ENCODE assay signal across 1 cellular context in genomic region chr3:44338010-44338827, GRCh38.
TF ChIP-seq lines count a peak whose summit lies in the region.

A gene with protein sequence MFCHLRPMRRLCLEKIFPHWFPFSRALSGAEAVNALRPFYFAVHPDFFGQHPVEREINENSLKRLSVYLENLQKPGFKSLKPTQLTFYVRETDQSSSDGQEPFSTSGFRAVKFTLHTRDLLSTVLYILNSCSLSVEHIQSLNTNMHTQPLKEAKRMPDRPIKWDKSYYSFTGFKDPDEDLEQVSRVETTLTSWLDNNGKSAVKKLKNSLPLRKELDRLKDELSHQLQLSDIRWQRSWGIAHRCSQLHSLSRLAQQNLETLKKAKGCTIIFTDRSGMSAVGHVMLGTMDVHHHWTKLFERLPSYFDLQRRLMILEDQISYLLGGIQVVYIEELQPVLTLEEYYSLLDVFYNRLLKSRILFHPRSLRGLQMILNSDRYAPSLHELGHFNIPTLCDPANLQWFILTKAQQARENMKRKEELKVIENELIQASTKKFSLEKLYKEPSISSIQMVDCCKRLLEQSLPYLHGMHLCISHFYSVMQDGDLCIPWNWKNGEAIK (plus strand): TSS chr3:44338766. CDS start chr3:44354783, 16,017 bp downstream.

TF ChIP-seq in HepG2, 621 proteins besides CTCF, POLR2A, EP300 and RAD21 (continued from another document and continues in another):
- TF ChIP-seq ZBTB4 (CRISPR knock-in tag; IDR thresholded peaks at IDR 0.05; ENCODE audit: borderline replicate concordance), result peak; percentile 90; the same call in 1 of the 2 replicates
- no peak for TF ChIP-seq ZNF296 (CRISPR knock-in tag; conservative IDR thresholded peaks at IDR 0.05)
- TF ChIP-seq MXI1 (IDR thresholded peaks at IDR 0.05; ENCODE audit: borderline replicate concordance, low read depth, low read length), result peak; percentile 66; the same call in 1 of the 3 replicates
- TF ChIP-seq, protein P1, sequence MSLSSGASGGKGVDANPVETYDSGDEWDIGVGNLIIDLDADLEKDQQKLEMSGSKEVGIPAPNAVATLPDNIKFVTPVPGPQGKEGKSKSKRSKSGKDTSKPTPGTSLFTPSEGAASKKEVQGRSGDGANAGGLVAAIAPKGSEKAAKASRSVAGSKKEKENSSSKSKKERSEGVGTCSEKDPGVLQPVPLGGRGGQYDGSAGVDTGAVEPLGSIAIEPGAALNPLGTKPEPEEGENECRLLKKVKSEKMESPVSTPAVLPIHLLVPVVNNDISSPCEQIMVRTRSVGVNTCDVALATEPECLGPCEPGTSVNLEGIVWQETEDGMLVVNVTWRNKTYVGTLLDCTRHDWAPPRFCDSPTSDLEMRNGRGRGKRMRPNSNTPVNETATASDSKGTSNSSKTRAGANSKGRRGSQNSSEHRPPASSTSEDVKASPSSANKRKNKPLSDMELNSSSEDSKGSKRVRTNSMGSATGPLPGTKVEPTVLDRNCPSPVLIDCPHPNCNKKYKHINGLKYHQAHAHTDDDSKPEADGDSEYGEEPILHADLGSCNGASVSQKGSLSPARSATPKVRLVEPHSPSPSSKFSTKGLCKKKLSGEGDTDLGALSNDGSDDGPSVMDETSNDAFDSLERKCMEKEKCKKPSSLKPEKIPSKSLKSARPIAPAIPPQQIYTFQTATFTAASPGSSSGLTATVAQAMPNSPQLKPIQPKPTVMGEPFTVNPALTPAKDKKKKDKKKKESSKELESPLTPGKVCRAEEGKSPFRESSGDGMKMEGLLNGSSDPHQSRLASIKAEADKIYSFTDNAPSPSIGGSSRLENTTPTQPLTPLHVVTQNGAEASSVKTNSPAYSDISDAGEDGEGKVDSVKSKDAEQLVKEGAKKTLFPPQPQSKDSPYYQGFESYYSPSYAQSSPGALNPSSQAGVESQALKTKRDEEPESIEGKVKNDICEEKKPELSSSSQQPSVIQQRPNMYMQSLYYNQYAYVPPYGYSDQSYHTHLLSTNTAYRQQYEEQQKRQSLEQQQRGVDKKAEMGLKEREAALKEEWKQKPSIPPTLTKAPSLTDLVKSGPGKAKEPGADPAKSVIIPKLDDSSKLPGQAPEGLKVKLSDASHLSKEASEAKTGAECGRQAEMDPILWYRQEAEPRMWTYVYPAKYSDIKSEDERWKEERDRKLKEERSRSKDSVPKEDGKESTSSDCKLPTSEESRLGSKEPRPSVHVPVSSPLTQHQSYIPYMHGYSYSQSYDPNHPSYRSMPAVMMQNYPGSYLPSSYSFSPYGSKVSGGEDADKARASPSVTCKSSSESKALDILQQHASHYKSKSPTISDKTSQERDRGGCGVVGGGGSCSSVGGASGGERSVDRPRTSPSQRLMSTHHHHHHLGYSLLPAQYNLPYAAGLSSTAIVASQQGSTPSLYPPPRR (CRISPR knock-in tag; IDR thresholded peaks at IDR 0.05; ENCODE audit: borderline replicate concordance), result peak; percentile 87
- peak; percentile 88; the same call in 1 of the 2 replicates for TF ChIP-seq HES4 (CRISPR knock-in tag; IDR thresholded peaks at IDR 0.05; ENCODE audit: borderline replicate concordance)
- peak; percentile 94 for TF ChIP-seq RBM39 (IDR thresholded peaks at IDR 0.05; ENCODE audit: low read depth, low read length, poor library complexity, severe bottlenecking)
- peak; percentile 56; the same call in 1 of the 2 replicates for TF ChIP-seq ZFP37 (CRISPR knock-in tag; IDR thresholded peaks at IDR 0.05; ENCODE audit: borderline replicate concordance)
- TF ChIP-seq, protein P2, sequence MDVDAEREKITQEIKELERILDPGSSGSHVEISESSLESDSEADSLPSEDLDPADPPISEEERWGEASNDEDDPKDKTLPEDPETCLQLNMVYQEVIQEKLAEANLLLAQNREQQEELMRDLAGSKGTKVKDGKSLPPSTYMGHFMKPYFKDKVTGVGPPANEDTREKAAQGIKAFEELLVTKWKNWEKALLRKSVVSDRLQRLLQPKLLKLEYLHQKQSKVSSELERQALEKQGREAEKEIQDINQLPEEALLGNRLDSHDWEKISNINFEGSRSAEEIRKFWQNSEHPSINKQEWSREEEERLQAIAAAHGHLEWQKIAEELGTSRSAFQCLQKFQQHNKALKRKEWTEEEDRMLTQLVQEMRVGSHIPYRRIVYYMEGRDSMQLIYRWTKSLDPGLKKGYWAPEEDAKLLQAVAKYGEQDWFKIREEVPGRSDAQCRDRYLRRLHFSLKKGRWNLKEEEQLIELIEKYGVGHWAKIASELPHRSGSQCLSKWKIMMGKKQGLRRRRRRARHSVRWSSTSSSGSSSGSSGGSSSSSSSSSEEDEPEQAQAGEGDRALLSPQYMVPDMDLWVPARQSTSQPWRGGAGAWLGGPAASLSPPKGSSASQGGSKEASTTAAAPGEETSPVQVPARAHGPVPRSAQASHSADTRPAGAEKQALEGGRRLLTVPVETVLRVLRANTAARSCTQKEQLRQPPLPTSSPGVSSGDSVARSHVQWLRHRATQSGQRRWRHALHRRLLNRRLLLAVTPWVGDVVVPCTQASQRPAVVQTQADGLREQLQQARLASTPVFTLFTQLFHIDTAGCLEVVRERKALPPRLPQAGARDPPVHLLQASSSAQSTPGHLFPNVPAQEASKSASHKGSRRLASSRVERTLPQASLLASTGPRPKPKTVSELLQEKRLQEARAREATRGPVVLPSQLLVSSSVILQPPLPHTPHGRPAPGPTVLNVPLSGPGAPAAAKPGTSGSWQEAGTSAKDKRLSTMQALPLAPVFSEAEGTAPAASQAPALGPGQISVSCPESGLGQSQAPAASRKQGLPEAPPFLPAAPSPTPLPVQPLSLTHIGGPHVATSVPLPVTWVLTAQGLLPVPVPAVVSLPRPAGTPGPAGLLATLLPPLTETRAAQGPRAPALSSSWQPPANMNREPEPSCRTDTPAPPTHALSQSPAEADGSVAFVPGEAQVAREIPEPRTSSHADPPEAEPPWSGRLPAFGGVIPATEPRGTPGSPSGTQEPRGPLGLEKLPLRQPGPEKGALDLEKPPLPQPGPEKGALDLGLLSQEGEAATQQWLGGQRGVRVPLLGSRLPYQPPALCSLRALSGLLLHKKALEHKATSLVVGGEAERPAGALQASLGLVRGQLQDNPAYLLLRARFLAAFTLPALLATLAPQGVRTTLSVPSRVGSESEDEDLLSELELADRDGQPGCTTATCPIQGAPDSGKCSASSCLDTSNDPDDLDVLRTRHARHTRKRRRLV (CRISPR knock-in tag; IDR thresholded peaks at IDR 0.05), result peak; percentile 84
- TF ChIP-seq ZBTB43 (CRISPR knock-in tag; conservative IDR thresholded peaks at IDR 0.05), result peak; percentile 97
- TF ChIP-seq, protein P3, sequence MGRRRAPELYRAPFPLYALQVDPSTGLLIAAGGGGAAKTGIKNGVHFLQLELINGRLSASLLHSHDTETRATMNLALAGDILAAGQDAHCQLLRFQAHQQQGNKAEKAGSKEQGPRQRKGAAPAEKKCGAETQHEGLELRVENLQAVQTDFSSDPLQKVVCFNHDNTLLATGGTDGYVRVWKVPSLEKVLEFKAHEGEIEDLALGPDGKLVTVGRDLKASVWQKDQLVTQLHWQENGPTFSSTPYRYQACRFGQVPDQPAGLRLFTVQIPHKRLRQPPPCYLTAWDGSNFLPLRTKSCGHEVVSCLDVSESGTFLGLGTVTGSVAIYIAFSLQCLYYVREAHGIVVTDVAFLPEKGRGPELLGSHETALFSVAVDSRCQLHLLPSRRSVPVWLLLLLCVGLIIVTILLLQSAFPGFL (CRISPR knock-in tag; IDR thresholded peaks at IDR 0.05), result no peak
- peak; percentile 95 for TF ChIP-seq ZNF589 (CRISPR knock-in tag; conservative IDR thresholded peaks at IDR 0.05)
- no peak for TF ChIP-seq ZNF713 (CRISPR knock-in tag; IDR thresholded peaks at IDR 0.05)
- peak; percentile 43; the same call in 1 of the 2 replicates for TF ChIP-seq ZBED4 (CRISPR knock-in tag; IDR thresholded peaks at IDR 0.05; ENCODE audit: borderline replicate concordance)
- peak; percentile 97 for TF ChIP-seq NFKB2 (CRISPR knock-in tag; IDR thresholded peaks at IDR 0.05; ENCODE audit: borderline replicate concordance)
- no peak for TF ChIP-seq ZNF737 (CRISPR knock-in tag; IDR thresholded peaks at IDR 0.05; ENCODE audit: borderline replicate concordance)
- TF ChIP-seq TOPORS (CRISPR knock-in tag; IDR thresholded peaks at IDR 0.05), result peak; percentile 98
- TF ChIP-seq ZMYM4 (CRISPR knock-in tag; IDR thresholded peaks at IDR 0.05), result peak; percentile 96
- TF ChIP-seq TOE1 (CRISPR knock-in tag; IDR thresholded peaks at IDR 0.05), result no peak; the same call in 1 of the 2 replicates
- TF ChIP-seq ZNF329 (CRISPR knock-in tag; IDR thresholded peaks at IDR 0.05; ENCODE audit: low read depth), result peak; percentile 66; the same call in 1 of the 2 replicates
- TF ChIP-seq, protein P4, sequence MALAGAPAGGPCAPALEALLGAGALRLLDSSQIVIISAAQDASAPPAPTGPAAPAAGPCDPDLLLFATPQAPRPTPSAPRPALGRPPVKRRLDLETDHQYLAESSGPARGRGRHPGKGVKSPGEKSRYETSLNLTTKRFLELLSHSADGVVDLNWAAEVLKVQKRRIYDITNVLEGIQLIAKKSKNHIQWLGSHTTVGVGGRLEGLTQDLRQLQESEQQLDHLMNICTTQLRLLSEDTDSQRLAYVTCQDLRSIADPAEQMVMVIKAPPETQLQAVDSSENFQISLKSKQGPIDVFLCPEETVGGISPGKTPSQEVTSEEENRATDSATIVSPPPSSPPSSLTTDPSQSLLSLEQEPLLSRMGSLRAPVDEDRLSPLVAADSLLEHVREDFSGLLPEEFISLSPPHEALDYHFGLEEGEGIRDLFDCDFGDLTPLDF (CRISPR knock-in tag; IDR thresholded peaks at IDR 0.05), result peak; percentile 94
- TF ChIP-seq ZBTB10 (CRISPR knock-in tag; IDR thresholded peaks at IDR 0.05; ENCODE audit: borderline replicate concordance), result peak; percentile 70; the same call in 1 of the 2 replicates
- TF ChIP-seq YEATS4 (CRISPR knock-in tag; IDR thresholded peaks at IDR 0.05; ENCODE audit: borderline replicate concordance), result peak; percentile 89
- TF ChIP-seq RXRB (CRISPR knock-in tag; IDR thresholded peaks at IDR 0.05; ENCODE audit: borderline replicate concordance), result peak; percentile 65
- no peak for TF ChIP-seq BHLHE40 (IDR thresholded peaks at IDR 0.05; ENCODE audit: low read length)
- peak; percentile 100 for TF ChIP-seq ZNF772 (CRISPR knock-in tag; IDR thresholded peaks at IDR 0.05)
